ENCODE assay signal across 21 cellular contexts in genomic region chr14:72555609-72556000, GRCh38.
DNase-seq lines count a peak whose midpoint lies in the region; ATAC-seq, FAIRE-seq and TF ChIP-seq lines count a peak whose summit lies in the region.
"Had no signal": no experiment of that assay in that cellular context is flagged by ENCODE, and none has a peak within 500 bp of the region (broad histone marks: within the 10 kb centered on the region; RNA-seq: fewer than 3 reads in every experiment).

No MANE protein-coding gene starts in this region.

- peaks cover 3% of the 10 kb centered on the region for H3K27me3 ChIP-seq in mammary epithelial cell (ENCODE audit: insufficient read depth, low read length)
- peaks cover 1% of the 10 kb centered on the region for H3K27me3 ChIP-seq in bronchial epithelial cell (ENCODE audit: control insufficient read depth, insufficient read depth, low read length)
- no peaks in the 10 kb centered on the region for H3K27me3 ChIP-seq in tibial artery

- no peaks in the 10 kb centered on the region for H3K36me3 Mint-ChIP-seq in activated T-cell treated with anti-CD3 and anti-CD28 coated beads, Interleukin-2, amount 50 U/mL, for 72 hours (ENCODE audit: insufficient read depth in 2 of 2)
- H3K36me3 Mint-ChIP-seq: CD14-positive monocyte; CD8-positive, alpha-beta T cell had no signal

- H3K36me3 ChIP-seq in mammary epithelial cell (ENCODE audit: insufficient read depth, low read length) (no peaks in the 10 kb centered on the region), bronchial epithelial cell (ENCODE audit: control insufficient read depth, insufficient read depth, low read length) (no peaks in the 10 kb centered on the region), mucosa of descending colon (ENCODE audit: low read depth) (no peaks in the 10 kb centered on the region), tibial artery (no peaks in the 10 kb centered on the region)

- H3K9ac ChIP-seq in mammary epithelial cell (ENCODE audit: insufficient read depth, low read length), result no peak overlapping the region

- intact Hi-C loops in mammary epithelial cell (cut with micrococcal nuclease) (no loop called here), mucosa of descending colon (cut with DNase I, micrococcal nuclease) (no loop called here), tibial artery (cut with DNase I; ENCODE audit: low total_unique reads) (no loop called here)

- DNase-seq in T47D (ENCODE audit: low read depth in 1 of 2, low spot score in 1 of 2) (peak; percentile 11 to 24), mammary epithelial cell (no peak), bronchial epithelial cell (ENCODE audit: low read depth) (no peak), mucosa of descending colon (no peak), tibial artery (no peak), NOMO-1 treated with DMSO at 0.1 percent for 48 hours (lab: John Stamatoyannopoulos, UW; ENCODE audit: unreplicated experiment) (no peak)
- no peak for DNase-seq in activated T-cell treated with anti-CD3 and anti-CD28 coated beads, Interleukin-2, amount 50 U/mL, for 72 hours
- DNase-seq: CD8-positive, alpha-beta T cell; COR-L47; DMS153; DMS79 treated with DMSO at 0.1 percent for 48 hours; EL; HCEC 1CT; HFFc6 had no signal

- peaks cover 11% of the 10 kb centered on the region for H3K27me3 Mint-ChIP-seq in activated T-cell treated with anti-CD3 and anti-CD28 coated beads, Interleukin-2, amount 50 U/mL, for 72 hours (ENCODE audit: low read depth)

- H3K4me3 ChIP-seq in mammary epithelial cell (replicated peaks in 1 of 3; ENCODE audit: insufficient read depth in 1 of 3, low read depth in 2 of 3, low read length in 3 of 3), result no peak overlapping the region
- no peak overlapping the region for H3K4me3 ChIP-seq in bronchial epithelial cell (ENCODE audit: low read depth, low read length)
- no peak overlapping the region for H3K4me3 ChIP-seq in mucosa of descending colon
- no peak overlapping the region for H3K4me3 ChIP-seq in tibial artery

- H3K4me1 ChIP-seq in mammary epithelial cell (ENCODE audit: insufficient read depth, low read length) (peaks cover 35% of the 10 kb centered on the region), mucosa of descending colon (ENCODE audit: low read depth) (no peaks in the 10 kb centered on the region), tibial artery (peaks cover 0 to 57% (median 48%) of the 10 kb centered on the region in 4 donors)

- in situ Hi-C loops in T47D (cut with HindIII; ENCODE audit: low pct_unique_long_range_greater_than_20kb, low sequenced_read_pairs) (no loop called here), mammary epithelial cell (cut with MboI; ENCODE audit: low sequenced_read_pairs in 2 of 2) (no loop called here)

- no peaks in the 10 kb centered on the region for H3K9me3 Mint-ChIP-seq in activated T-cell treated with anti-CD3 and anti-CD28 coated beads, Interleukin-2, amount 50 U/mL, for 72 hours
- H3K9me3 Mint-ChIP-seq: CD14-positive monocyte; CD8-positive, alpha-beta T cell; HFFc6 had no signal

- TF ChIP-seq CTCF in mammary epithelial cell (conservative IDR thresholded peaks at IDR 0.05 in 1 of 2, IDR thresholded peaks at IDR 0.05 in 1 of 2; ENCODE audit: extremely low read depth in 1 of 2, insufficient read depth in 1 of 2, low read depth in 1 of 2, low read length in 2 of 2) (no peak), bronchial epithelial cell (IDR thresholded peaks at IDR 0.05; ENCODE audit: insufficient read depth, low read length, severe bottlenecking) (no peak), mucosa of descending colon (IDR thresholded peaks at IDR 0.05) (no peak), tibial artery (IDR thresholded peaks at IDR 0.05) (no peak)

- ATAC-seq in mucosa of descending colon (peak; percentile 30), HG02981 (IDR thresholded peaks at IDR 0.05; ENCODE audit: unreplicated experiment) (no peak)
- ATAC-seq in activated T-cell treated with anti-CD3 and anti-CD28 coated beads, Interleukin-2, amount 50 U/mL, for 72 hours (replicated peaks in 1 of 2), result no peak
- ATAC-seq: CD8-positive, alpha-beta T cell had no signal

- no peaks in the 10 kb centered on the region for H4K20me1 ChIP-seq in mammary epithelial cell (ENCODE audit: insufficient read depth, low read length)

- no peaks in the 10 kb centered on the region for H3K79me2 ChIP-seq in mammary epithelial cell (ENCODE audit: insufficient read depth, low read length)

- peak; percentile 36 for FAIRE-seq in bronchial epithelial cell (lab: Jason Lieb, UNC)
- FAIRE-seq: D721Med, G401.6, GM12892 had no signal

- CTCF ChIA-PET in mammary epithelial cell (lab: Charles Lee; ENCODE audit: low non-redundant PET), result no interaction called here

- no peak overlapping the region for H3K27ac Mint-ChIP-seq in activated T-cell treated with anti-CD3 and anti-CD28 coated beads, Interleukin-2, amount 50 U/mL, for 72 hours
- H3K27ac Mint-ChIP-seq: CD14-positive monocyte; CD8-positive, alpha-beta T cell; HFFc6 had no signal

- no peak overlapping the region for H3K27ac ChIP-seq in mammary epithelial cell (ENCODE audit: insufficient read depth, low read depth, low read length)
- H3K27ac ChIP-seq in tibial artery, result peak overlapping the region; percentile 66 to 67
- H3K27ac ChIP-seq: 22Rv1, HL-60 had no signal

- 95% methylated on average over 7 of the region's 7 CpGs for WGBS in mammary epithelial cell (ENCODE audit: low coverage, missing lambda C conversion rate)

- peaks cover 5% of the 10 kb centered on the region for H3K4me1 Mint-ChIP-seq in activated T-cell treated with anti-CD3 and anti-CD28 coated beads, Interleukin-2, amount 50 U/mL, for 72 hours (ENCODE audit: low read depth)
- H3K4me1 Mint-ChIP-seq: CD14-positive monocyte had no signal

- dilution Hi-C loops in mammary epithelial cell (cut with HindIII; ENCODE audit: low sequenced_read_pairs), result loop anchor here (5.0 kb wide), 1 partner anchor 42 kb away; no protein-coding TSS in a partner anchor

- no peaks in the 10 kb centered on the region for H3K9me3 ChIP-seq in mammary epithelial cell (replicated peaks; ENCODE audit: insufficient read depth, low read length)
- no peaks in the 10 kb centered on the region for H3K9me3 ChIP-seq in mucosa of descending colon
- H3K9me3 ChIP-seq in tibial artery, result no peaks in the 10 kb centered on the region

- no TSS peak for BruUV-seq in mammary epithelial cell (replicated peaks; lab: Mats Ljungman, UMichigan)

- no peak overlapping the region for H3K4me2 ChIP-seq in mammary epithelial cell (ENCODE audit: insufficient read depth, low read depth, low read length)

- H3K4me3 Mint-ChIP-seq in activated T-cell treated with anti-CD3 and anti-CD28 coated beads, Interleukin-2, amount 50 U/mL, for 72 hours, result no peak overlapping the region
- H3K4me3 Mint-ChIP-seq: CD14-positive monocyte; CD8-positive, alpha-beta T cell; HFFc6 had no signal

- no peak overlapping the region for H2AFZ ChIP-seq in mammary epithelial cell (ENCODE audit: low read depth, low read length)

Comparison
In these comparisons a context has a peak if more than half of its experiments do, and no peak if none do; other contexts are left out.
1. DNase-seq: peak in T47D (2 of 2); none in mammary epithelial cell (single experiment), bronchial epithelial cell (single experiment), mucosa of descending colon (0 of 3), tibial artery (0 of 2), NOMO-1 treated with DMSO at 0.1 percent for 48 hours (single experiment) and activated T-cell treated with anti-CD3 and anti-CD28 coated beads, Interleukin-2, amount 50 U/mL, for 72 hours (0 of 2).